25 cellular contexts compared by ENCODE assay signal in genomic region chr15:86877171-86877631, GRCh38.
DNase-seq lines count a peak whose midpoint lies in the region; ATAC-seq and TF ChIP-seq lines count a peak whose summit lies in the region.
"Had no signal": no experiment of that assay in that cellular context is flagged by ENCODE, and none has a peak within 500 bp of the region (broad histone marks: within the 10 kb centered on the region; RNA-seq: fewer than 3 reads in every experiment).

No MANE protein-coding gene starts in this region.

- no peak overlapping the region for H3K27ac ChIP-seq in endodermal cell (ENCODE audit: low read depth, low read length)
- H3K27ac ChIP-seq in trophoblast cell (ENCODE audit: low read depth, low read length), result no peak overlapping the region
- H3K27ac ChIP-seq in ascending aorta, result no peak overlapping the region
- H3K27ac ChIP-seq: parathyroid adenoma, skin epidermis had no signal

- intact Hi-C loops in ascending aorta (cut with DNase I), result no loop called here

- ATAC-seq in GM21423 (IDR thresholded peaks at IDR 0.05; ENCODE audit: unreplicated experiment), result no peak
- no peak for ATAC-seq in GM21576 (IDR thresholded peaks at IDR 0.05; ENCODE audit: unreplicated experiment)
- ATAC-seq: natural killer cell treated with Interleukin-12 subunit alpha and Interleukin-12 subunit beta and Interleukin-15 and Interleukin-18, amount 100 ng/mL, for 72 hours; stimulated activated naive CD8-positive, alpha-beta T cell treated with anti-CD3 and anti-CD28 coated beads, Interleukin-15, amount 100 ng/mL, for 72 hours had no signal

- H3K14ac ChIP-seq in trophoblast cell (ENCODE audit: low read length), result no peak overlapping the region

- H3K4me3 ChIP-seq in HAP-1 (no peak overlapping the region), endodermal cell (ENCODE audit: low read length) (no peak overlapping the region), trophoblast cell (ENCODE audit: low read depth, low read length) (no peak overlapping the region), ascending aorta (no peak overlapping the region)
- H3K4me3 ChIP-seq: skin epidermis had no signal

- H3K27ac Mint-ChIP-seq in endodermal cell, result no peak overlapping the region
- H3K27ac Mint-ChIP-seq: H9; natural killer cell treated with Interleukin-12 subunit alpha and Interleukin-12 subunit beta and Interleukin-15 and Interleukin-18, amount 100 ng/mL, for 72 hours; stimulated activated naive CD8-positive, alpha-beta T cell treated with anti-CD3 and anti-CD28 coated beads, Interleukin-15, amount 100 ng/mL, for 72 hours; type B pancreatic cell had no signal

- H3K4me1 ChIP-seq in HAP-1 (peaks cover 22% of the 10 kb centered on the region), endodermal cell (ENCODE audit: control insufficient read depth, insufficient read depth, low read length) (peaks cover 12% of the 10 kb centered on the region), trophoblast cell (ENCODE audit: control insufficient read depth in 1 of 2, insufficient read depth in 2 of 2, low read length in 2 of 2) (no peaks in the 10 kb centered on the region), ascending aorta (no peaks in the 10 kb centered on the region)
- H3K4me1 ChIP-seq: parathyroid adenoma had no signal

- DNase-seq in HAP-1 (ENCODE audit: low spot score in 2 of 2) (peak; percentile 49 to 59), NCI-H146 treated with DMSO at 0.1 percent for 48 hours (lab: John Stamatoyannopoulos, UW; ENCODE audit: unreplicated experiment) (peak; percentile 23), endodermal cell (no peak), trophoblast cell (peak; percentile 4 to 50), ascending aorta (ENCODE audit: low spot score in 2 of 2) (no peak)
- DNase-seq in activated CD8-positive, alpha-beta memory T cell treated with anti-CD3 and anti-CD28 coated beads, Interleukin-2, amount 50 U/mL, for 48 hours, result no peak
- DNase-seq: activated CD4-positive, alpha-beta T cell treated with anti-CD3 and anti-CD28 coated beads, Interleukin-2, amount 50 U/mL, for 1 hour; activated gamma-delta T cell; activated T-cell treated with anti-CD3 and anti-CD28 coated beads for 4 hours; AML-193; DMS79 treated with DMSO at 0.1 percent for 48 hours; foreskin fibroblast; H9; Kasumi-1; mesenchymal stem cell; NCI-H1105; NCI-H2081 treated with DMSO at 0.1 percent for 48 hours; stimulated activated CD4-positive, alpha-beta T cell treated with anti-CD3 and anti-CD28 coated beads, Interleukin-4, amount 100 ng/mL, for 1 hour; stimulated activated naive CD8-positive, alpha-beta T cell treated with anti-CD3 and anti-CD28 coated beads, Interleukin-15, amount 100 ng/mL, for 72 hours had no signal

- H4K12ac ChIP-seq in trophoblast cell (ENCODE audit: low read depth, low read length), result no peak overlapping the region

- no peaks in the 10 kb centered on the region for H3K36me3 Mint-ChIP-seq in endodermal cell (ENCODE audit: low read depth)
- H3K36me3 Mint-ChIP-seq: natural killer cell treated with Interleukin-12 subunit alpha and Interleukin-12 subunit beta and Interleukin-15 and Interleukin-18, amount 100 ng/mL, for 72 hours; type B pancreatic cell had no signal

- no peak overlapping the region for H3K18ac ChIP-seq in trophoblast cell (ENCODE audit: low read length)

- no peak overlapping the region for H2BK5ac ChIP-seq in trophoblast cell (ENCODE audit: low read depth, low read length, poor library complexity)

- H3K36me3 ChIP-seq in HAP-1 (replicated peaks) (no peaks in the 10 kb centered on the region), endodermal cell (ENCODE audit: control insufficient read depth, insufficient read depth, low read length) (no peaks in the 10 kb centered on the region), trophoblast cell (ENCODE audit: control insufficient read depth in 1 of 2, insufficient read depth in 2 of 2, low read length in 2 of 2) (no peaks in the 10 kb centered on the region), ascending aorta (no peaks in the 10 kb centered on the region)

- H2AK5ac ChIP-seq in trophoblast cell (ENCODE audit: low read length), result no peak overlapping the region

- H3K23ac ChIP-seq in trophoblast cell (ENCODE audit: low read length), result no peak overlapping the region

- H2BK12ac ChIP-seq in trophoblast cell (ENCODE audit: low read length), result no peak overlapping the region

- H2BK120ac ChIP-seq in trophoblast cell (ENCODE audit: insufficient read depth, low read length, poor library complexity), result no peak overlapping the region

- H3K79me1 ChIP-seq in trophoblast cell (ENCODE audit: low read length), result no peaks in the 10 kb centered on the region

- TF ChIP-seq CTCF in endodermal cell (conservative IDR thresholded peaks at IDR 0.05) (peak; percentile 75), ascending aorta (IDR thresholded peaks at IDR 0.05) (no peak)

- H3K9me3 ChIP-seq in HAP-1, result no peaks in the 10 kb centered on the region
- no peaks in the 10 kb centered on the region for H3K9me3 ChIP-seq in endodermal cell (ENCODE audit: control insufficient read depth, low read length)
- H3K9me3 ChIP-seq in trophoblast cell (ENCODE audit: insufficient read depth, low read depth, low read length), result peaks cover 3% of the 10 kb centered on the region
- H3K9me3 ChIP-seq in ascending aorta, result no peaks in the 10 kb centered on the region

- no peak overlapping the region for H4K8ac ChIP-seq in trophoblast cell (ENCODE audit: low read depth, low read length)

- no peaks in the 10 kb centered on the region for H3K79me2 ChIP-seq in trophoblast cell (ENCODE audit: control insufficient read depth, insufficient read depth, low read length, poor library complexity)
- H3K79me2 ChIP-seq: parathyroid adenoma had no signal

- no peak overlapping the region for H3K4me2 ChIP-seq in trophoblast cell (ENCODE audit: low read length)

- H2AFZ ChIP-seq in trophoblast cell (ENCODE audit: insufficient read depth, low read length, poor library complexity), result no peak overlapping the region
- H2AFZ ChIP-seq: parathyroid adenoma had no signal

- no peak overlapping the region for H4K91ac ChIP-seq in trophoblast cell (ENCODE audit: low read depth, low read length)

- H3K9ac ChIP-seq in endodermal cell (ENCODE audit: extremely low read depth, low read length, poor library complexity, severe bottlenecking) (no peak overlapping the region), trophoblast cell (ENCODE audit: low read length) (no peak overlapping the region)
- H3K9ac ChIP-seq: parathyroid adenoma had no signal

- H3K4me3 Mint-ChIP-seq in endodermal cell, result no peak overlapping the region
- H3K4me3 Mint-ChIP-seq: H9; natural killer cell treated with Interleukin-12 subunit alpha and Interleukin-12 subunit beta and Interleukin-15 and Interleukin-18, amount 100 ng/mL, for 72 hours; stimulated activated naive CD8-positive, alpha-beta T cell treated with anti-CD3 and anti-CD28 coated beads, Interleukin-15, amount 100 ng/mL, for 72 hours; type B pancreatic cell had no signal

- H3K4ac ChIP-seq in trophoblast cell (ENCODE audit: low read depth, low read length), result no peak overlapping the region

- WGBS in endodermal cell (ENCODE audit: insufficient coverage in 1 of 2, insufficient read length in 1 of 2), 2 experiments, result 67 to 94% methylated on average over 1 to 2 of the region's 2 CpGs
- WGBS in trophoblast cell (ENCODE audit: extremely low coverage, insufficient coverage, insufficient read length), result no CpG with 5 or more reads among the region's 2 CpGs

- H3K27me3 ChIP-seq in HAP-1 (ENCODE audit: low read depth) (no peaks in the 10 kb centered on the region), endodermal cell (ENCODE audit: control insufficient read depth, insufficient read depth, low read length, poor library complexity, severe bottlenecking) (no peaks in the 10 kb centered on the region), trophoblast cell (ENCODE audit: insufficient read depth, low read length) (no peaks in the 10 kb centered on the region), ascending aorta (no peaks in the 10 kb centered on the region)

- H3K4me1 Mint-ChIP-seq in endodermal cell, result peaks cover 26% of the 10 kb centered on the region
- H3K4me1 Mint-ChIP-seq: stimulated activated naive CD8-positive, alpha-beta T cell treated with anti-CD3 and anti-CD28 coated beads, Interleukin-15, amount 100 ng/mL, for 72 hours had no signal

- no peaks in the 10 kb centered on the region for H3K9me3 Mint-ChIP-seq in endodermal cell
- H3K9me3 Mint-ChIP-seq: H9; natural killer cell treated with Interleukin-12 subunit alpha and Interleukin-12 subunit beta and Interleukin-15 and Interleukin-18, amount 100 ng/mL, for 72 hours; stimulated activated naive CD8-positive, alpha-beta T cell treated with anti-CD3 and anti-CD28 coated beads, Interleukin-15, amount 100 ng/mL, for 72 hours; type B pancreatic cell had no signal

- in situ Hi-C loops in HAP-1 (cut with MboI; ENCODE audit: low sequenced_read_pairs), result no loop called here

- H3K27me3 Mint-ChIP-seq in endodermal cell (ENCODE audit: insufficient read depth), result no peaks in the 10 kb centered on the region
- H3K27me3 Mint-ChIP-seq: natural killer cell treated with Interleukin-12 subunit alpha and Interleukin-12 subunit beta and Interleukin-15 and Interleukin-18, amount 100 ng/mL, for 72 hours; stimulated activated naive CD8-positive, alpha-beta T cell treated with anti-CD3 and anti-CD28 coated beads, Interleukin-15, amount 100 ng/mL, for 72 hours had no signal

Comparison
In these comparisons a context has a peak if more than half of its experiments do, and no peak if none do; other contexts are left out.
1. DNase-seq: peak in HAP-1 (2 of 2), NCI-H146 treated with DMSO at 0.1 percent for 48 hours (single experiment) and trophoblast cell (2 of 2); none in endodermal cell (single experiment), ascending aorta (0 of 2) and activated CD8-positive, alpha-beta memory T cell treated with anti-CD3 and anti-CD28 coated beads, Interleukin-2, amount 50 U/mL, for 48 hours (single experiment).